Comparison of ENCODE assay signal across 1 cellular context in the genomic region with DNA sequence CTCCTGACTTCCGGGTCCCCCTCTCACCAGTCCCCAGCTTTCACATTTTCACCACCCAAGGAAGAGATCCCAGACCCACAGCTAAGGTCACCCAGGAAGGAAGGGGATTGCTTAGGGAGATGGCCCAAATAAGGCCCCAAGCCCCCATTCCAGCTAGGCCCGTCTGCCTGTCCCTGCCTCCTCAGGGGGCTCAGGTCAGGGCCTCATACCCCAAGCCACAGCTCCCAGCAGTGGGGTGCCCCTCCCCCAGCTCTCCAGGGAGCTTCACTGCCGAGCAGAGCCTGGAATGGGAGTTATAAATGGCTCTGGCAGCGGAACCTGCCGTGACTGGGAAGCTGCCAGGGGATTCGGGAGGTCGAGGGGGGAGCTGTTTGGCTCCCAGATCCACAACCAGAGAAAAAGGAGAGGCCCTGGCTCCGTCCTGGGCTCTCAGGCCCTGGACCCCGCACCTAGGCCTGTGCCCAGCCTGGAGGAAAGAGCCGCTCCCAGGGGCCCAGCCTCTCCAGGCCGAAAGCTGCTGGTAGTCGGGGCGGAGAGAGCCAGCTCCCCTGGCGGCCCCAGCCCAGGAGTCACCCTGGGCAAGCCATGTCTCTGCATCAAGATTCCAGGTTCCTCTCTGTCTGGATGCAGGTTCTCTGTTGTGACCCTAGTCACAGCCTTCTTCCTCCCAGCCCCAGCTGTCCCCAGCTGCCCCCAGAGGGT.
TF ChIP-seq lines count a peak whose summit lies in the region.

No MANE protein-coding gene starts in this region.

TF ChIP-seq in H1, 55 proteins besides CTCF, POLR2A, EP300 and RAD21:
- TF ChIP-seq RBBP5 (IDR thresholded peaks at IDR 0.05; ENCODE audit: borderline replicate concordance, low read depth, low read length) (0 out of 2 replicates have a peak, but pooled peaks have one; percentile 34), SRF (IDR thresholded peaks at IDR 0.05; ENCODE audit: low read depth, low read length) (no peak), MAFK (IDR thresholded peaks at IDR 0.05; ENCODE audit: low read depth, low read length) (no peak), SP4 (IDR thresholded peaks at IDR 0.05; ENCODE audit: low read length) (no peak), HDAC6 (IDR thresholded peaks at IDR 0.05; ENCODE audit: low read depth, low read length) (no peak), SIRT6 (IDR thresholded peaks at IDR 0.05; ENCODE audit: low read length) (no peak)
